Comparison of ENCODE assay signal across 17 cellular contexts in the genomic region with DNA sequence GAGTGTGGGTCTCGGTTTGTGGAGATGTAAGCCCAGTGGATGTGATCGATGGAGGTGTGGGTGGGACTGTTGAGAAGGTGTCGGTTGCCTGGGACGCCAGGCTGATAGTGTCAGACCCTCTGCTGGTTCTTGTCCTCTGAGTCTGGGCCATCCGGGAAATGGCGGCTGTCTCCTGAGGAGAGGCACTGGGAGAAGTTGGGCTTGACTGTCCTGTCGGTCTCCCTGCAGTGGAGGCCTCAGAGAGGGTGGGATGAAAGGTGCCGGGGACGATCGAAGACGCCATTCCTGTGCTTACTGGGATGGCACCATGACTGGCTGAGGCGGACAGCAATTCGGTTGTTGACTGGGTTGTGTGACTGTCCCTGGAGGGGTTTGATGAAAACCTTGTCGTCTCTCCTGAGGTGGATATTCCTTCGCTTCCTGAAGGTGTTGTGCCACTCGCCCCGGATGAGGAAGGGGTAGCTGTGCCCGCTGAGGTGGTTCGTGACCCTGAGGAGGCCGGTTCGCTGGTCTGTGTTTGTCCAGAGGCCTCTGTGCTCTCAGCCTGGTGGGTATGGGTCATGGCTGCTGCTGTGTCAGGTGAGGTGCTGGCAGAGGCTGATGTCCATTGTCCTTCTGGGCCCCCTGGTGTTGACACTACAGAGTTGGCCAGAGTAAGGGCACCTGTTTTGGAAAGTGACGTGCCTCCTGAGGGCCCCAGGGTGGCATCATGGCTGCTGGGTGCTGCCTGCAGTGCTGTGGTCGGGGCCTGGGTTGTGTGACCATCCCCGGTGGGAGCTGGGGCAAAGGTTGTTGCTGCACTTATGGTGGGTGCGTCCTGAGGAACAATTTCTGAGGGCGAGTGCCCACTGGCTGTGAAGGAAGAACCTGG. TPM values are rescaled to one million over a fixed set of nuclear protein-coding genes. Genes with fewer than 3 reads are reported as not detected.
DNase-seq lines count a peak whose midpoint lies in the region; ATAC-seq and TF ChIP-seq lines count a peak whose summit lies in the region.
"Had no signal": no experiment of that assay in that cellular context is flagged by ENCODE, and none has a peak within 500 bp of the region (broad histone marks: within the 10 kb centered on the region; RNA-seq: fewer than 3 reads in every experiment).

No MANE protein-coding gene starts in this region.

- peaks cover 31% of the 10 kb centered on the region for H3K9me3 Mint-ChIP-seq in stimulated activated naive CD8-positive, alpha-beta T cell treated with anti-CD3 and anti-CD28 coated beads, Interleukin-15, Interleukin-2, amounts not matched to agents 100 ng/mL and 50 ng/mL, for 24 hours
- peaks cover 57% of the 10 kb centered on the region for H3K9me3 Mint-ChIP-seq in activated CD8-positive, alpha-beta T cell treated with anti-CD3 and anti-CD28 coated beads, Interleukin-2, amount 10 ng/mL, durations not matched to agents 7 days and 5 days (ENCODE audit: insufficient read depth)

- POLR2A ChIA-PET in activated CD8-positive, alpha-beta T cell treated with anti-CD3 and anti-CD28 coated beads, Interleukin-2, amount 10 ng/mL, durations not matched to agents 7 days and 5 days (lab: Charles Lee), result no interaction called here

- peaks cover 5% of the 10 kb centered on the region for H3K27me3 Mint-ChIP-seq in stimulated activated naive CD8-positive, alpha-beta T cell treated with anti-CD3 and anti-CD28 coated beads, Interleukin-15, Interleukin-2, amounts not matched to agents 100 ng/mL and 50 ng/mL, for 24 hours
- peaks cover 7% of the 10 kb centered on the region for H3K27me3 Mint-ChIP-seq in activated CD8-positive, alpha-beta T cell treated with anti-CD3 and anti-CD28 coated beads, Interleukin-2, amount 10 ng/mL, durations not matched to agents 7 days and 5 days (ENCODE audit: low read depth)

- no peaks in the 10 kb centered on the region for H3K4me1 ChIP-seq in esophagus squamous epithelium
- H3K4me1 ChIP-seq: pancreas had no signal

- TF ChIP-seq CTCF in esophagus squamous epithelium (IDR thresholded peaks at IDR 0.05), result no peak

- CTCF ChIA-PET in activated CD8-positive, alpha-beta T cell treated with anti-CD3 and anti-CD28 coated beads, Interleukin-2, amount 10 ng/mL, durations not matched to agents 7 days and 5 days (lab: Charles Lee), result no interaction called here

- H3K4me3 ChIP-seq in esophagus squamous epithelium, result no peak overlapping the region
- H3K4me3 ChIP-seq: pancreas, skin epidermis, thoracic aorta had no signal

- 92% methylated on average over 14 to 21 of the region's 26 CpGs for WGBS in esophagus squamous epithelium, 2 donors

- ATAC-seq in stimulated activated naive CD8-positive, alpha-beta T cell treated with anti-CD3 and anti-CD28 coated beads, Interleukin-15, Interleukin-2, amounts not matched to agents 100 U/mL and 50 U/mL, for 24 hours, result no peak
- ATAC-seq in activated CD8-positive, alpha-beta T cell treated with anti-CD3 and anti-CD28 coated beads, Interleukin-2, amount 10 ng/mL, durations not matched to agents 7 days and 5 days, result no peak
- ATAC-seq: pancreas had no signal

- H3K4me3 Mint-ChIP-seq in stimulated activated naive CD8-positive, alpha-beta T cell treated with anti-CD3 and anti-CD28 coated beads, Interleukin-15, Interleukin-2, amounts not matched to agents 100 ng/mL and 50 ng/mL, for 24 hours, result no peak overlapping the region
- peak overlapping the region; percentile 2 for H3K4me3 Mint-ChIP-seq in activated CD8-positive, alpha-beta T cell treated with anti-CD3 and anti-CD28 coated beads, Interleukin-2, amount 10 ng/mL, durations not matched to agents 7 days and 5 days

- H3K36me3 ChIP-seq in esophagus squamous epithelium, result no peaks in the 10 kb centered on the region
- H3K36me3 ChIP-seq: pancreas, thoracic aorta had no signal

- H3K4me1 Mint-ChIP-seq in stimulated activated naive CD8-positive, alpha-beta T cell treated with anti-CD3 and anti-CD28 coated beads, Interleukin-15, Interleukin-2, amounts not matched to agents 100 ng/mL and 50 ng/mL, for 24 hours (ENCODE audit: low read depth), result peaks cover 52% of the 10 kb centered on the region
- peaks cover 51% of the 10 kb centered on the region for H3K4me1 Mint-ChIP-seq in activated CD8-positive, alpha-beta T cell treated with anti-CD3 and anti-CD28 coated beads, Interleukin-2, amount 10 ng/mL, durations not matched to agents 7 days and 5 days (ENCODE audit: low read depth)

- peaks cover 0 to 8% (median 0%) of the 10 kb centered on the region in 3 donors for H3K9me3 ChIP-seq in esophagus squamous epithelium
- H3K9me3 ChIP-seq: pancreas, thoracic aorta had no signal

- intact Hi-C loops in esophagus squamous epithelium (cut with DNase I), result no loop called here

- peaks cover 0 to 28% (median 0%) of the 10 kb centered on the region in 4 donors for H3K27me3 ChIP-seq in esophagus squamous epithelium
- H3K27me3 ChIP-seq: pancreas had no signal

- no peak for TF ChIP-seq POLR2A in esophagus squamous epithelium (IDR thresholded peaks at IDR 0.05)

- no peak overlapping the region for H3K27ac ChIP-seq in esophagus squamous epithelium
- H3K27ac ChIP-seq: pancreas, skin epidermis, thoracic aorta had no signal

- H3K27ac Mint-ChIP-seq in stimulated activated naive CD8-positive, alpha-beta T cell treated with anti-CD3 and anti-CD28 coated beads, Interleukin-15, Interleukin-2, amounts not matched to agents 100 ng/mL and 50 ng/mL, for 24 hours, result peak overlapping the region; percentile 9
- peak overlapping the region; percentile 85 for H3K27ac Mint-ChIP-seq in activated CD8-positive, alpha-beta T cell treated with anti-CD3 and anti-CD28 coated beads, Interleukin-2, amount 10 ng/mL, durations not matched to agents 7 days and 5 days

- DNase-seq in stimulated activated naive CD8-positive, alpha-beta T cell treated with anti-CD3 and anti-CD28 coated beads, Interleukin-15, Interleukin-2, amounts not matched to agents 100 U/mL and 50 U/mL, for 24 hours, result no peak
- no peak for DNase-seq in activated CD8-positive, alpha-beta T cell treated with anti-CD3 and anti-CD28 coated beads, Interleukin-2, amount 10 ng/mL, durations not matched to agents 7 days and 5 days
- DNase-seq in mesenteric fat pad (ENCODE audit: low spot score), result peak; percentile 83
- no peak for DNase-seq in esophagus squamous epithelium (lab: John Stamatoyannopoulos, UW)
- no peak for DNase-seq in KBM-7
- DNase-seq in NCI-H1436 treated with DMSO at 0.1 percent for 48 hours (lab: John Stamatoyannopoulos, UW), result no peak
- no peak for DNase-seq in HCEC 1CT
- DNase-seq: activated T-cell treated with anti-CD3 and anti-CD28 coated beads for 4 hours; central memory CD4-positive, alpha-beta T cell; GDM1; NCI-H2029; stimulated activated CD4-positive, alpha-beta T cell treated with anti-CD3 and anti-CD28 coated beads, Interleukin-4, amount 100 ng/mL, for 24 hours had no signal

- peaks cover 22% of the 10 kb centered on the region for H3K36me3 Mint-ChIP-seq in stimulated activated naive CD8-positive, alpha-beta T cell treated with anti-CD3 and anti-CD28 coated beads, Interleukin-15, Interleukin-2, amounts not matched to agents 100 ng/mL and 50 ng/mL, for 24 hours (ENCODE audit: low read depth)
- H3K36me3 Mint-ChIP-seq in activated CD8-positive, alpha-beta T cell treated with anti-CD3 and anti-CD28 coated beads, Interleukin-2, amount 10 ng/mL, durations not matched to agents 7 days and 5 days (ENCODE audit: low read depth), result peaks cover 63% of the 10 kb centered on the region

- in situ Hi-C loops in KBM-7 (cut with MboI; ENCODE audit: low pct_unique_long_range_greater_than_20kb, low sequenced_read_pairs), result no loop called here

RNA-seq across cellular contexts. Expression of a gene that starts 22.8 kb away (rescaled TPM):
- under 1 TPM in 1 of 2 experiments, not detected in 1; 0.05 TPM for total RNA-seq in activated CD8-positive, alpha-beta T cell treated with anti-CD3 and anti-CD28 coated beads, Interleukin-2, amount 10 ng/mL, durations not matched to agents 7 days and 5 days
- total RNA-seq in mesenteric fat pad (not detected), esophagus squamous epithelium (10 to 100 TPM; 11.1 to 51.6 (median 32.2) TPM)
- total RNA-seq: NCI-H460, thoracic aorta had no signal

Comparison
In these comparisons a context has a peak if more than half of its experiments do, and no peak if none do; other contexts are left out.
1. RNA of a gene that starts 22.8 kb away (total RNA-seq): 11.1 to 51.6 TPM in esophagus squamous epithelium; 0.05 TPM in activated CD8-positive, alpha-beta T cell treated with anti-CD3 and anti-CD28 coated beads, Interleukin-2, amount 10 ng/mL, durations not matched to agents 7 days and 5 days and not detected in mesenteric fat pad (single experiment); every median in the first group is over 10 times any median in the second.